ENCODE assay signal across 9 cellular contexts in the genomic region with DNA sequence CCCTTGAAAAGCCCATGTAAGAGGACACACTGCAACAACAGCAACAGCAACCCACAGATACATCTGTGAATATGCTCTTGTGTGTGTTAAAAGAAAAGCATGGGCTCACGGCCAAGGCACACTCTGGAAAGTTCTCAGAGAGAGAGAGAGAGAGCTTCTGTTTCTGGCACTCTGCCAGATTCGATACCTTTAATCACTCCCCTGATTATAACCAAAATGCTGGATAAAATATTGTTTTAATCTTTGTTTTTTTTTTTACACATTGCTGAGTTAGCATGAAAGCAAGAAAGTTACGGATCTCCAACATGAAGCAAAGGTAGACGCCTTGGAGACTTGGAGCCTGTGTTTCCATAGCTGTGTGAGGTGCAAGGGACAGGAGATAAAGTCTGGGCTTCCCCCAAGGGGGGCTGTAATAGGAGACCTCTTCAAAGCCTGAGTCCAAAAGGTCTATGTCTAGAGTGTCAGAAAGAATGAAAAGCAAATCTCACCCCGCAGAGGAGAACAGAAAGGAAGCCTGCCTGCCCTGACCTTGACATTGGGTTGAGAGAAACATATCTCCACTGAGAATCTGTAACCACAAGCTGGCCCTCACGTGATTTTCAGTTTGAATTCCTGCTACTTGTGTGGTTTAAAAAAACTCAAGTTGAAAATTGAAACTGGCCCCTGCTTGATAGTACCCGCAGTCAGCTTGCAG. TPM values are rescaled to one million over a fixed set of nuclear protein-coding genes. Genes with fewer than 3 reads are reported as not detected.
DNase-seq lines count a peak whose midpoint lies in the region; ATAC-seq and TF ChIP-seq lines count a peak whose summit lies in the region.
"Had no signal": no experiment of that assay in that cellular context is flagged by ENCODE, and none has a peak within 500 bp of the region (broad histone marks: within the 10 kb centered on the region; RNA-seq: fewer than 3 reads in every experiment).

No MANE protein-coding gene starts in this region.

- H3K4me3 ChIP-seq in LNCaP clone FGC (ENCODE audit: low read depth, low read length): no peak overlapping the region
- no peak overlapping the region for H3K4me3 ChIP-seq in stomach

- peak overlapping the region; percentile 2 for H3K27ac Mint-ChIP-seq in central memory CD8-positive, alpha-beta T cell (ENCODE audit: low read depth)

- H3K9me3 Mint-ChIP-seq in central memory CD8-positive, alpha-beta T cell: peaks cover 11% of the 10 kb centered on the region

- ATAC-seq in central memory CD8-positive, alpha-beta T cell (replicated peaks; ENCODE audit: extremely low read depth, poor library complexity, severe bottlenecking): no peak
- no peak for ATAC-seq in GM21619 (IDR thresholded peaks at IDR 0.05; ENCODE audit: unreplicated experiment)
- ATAC-seq in left cardiac atrium: no peak

- no peaks in the 10 kb centered on the region for H3K27me3 ChIP-seq in stomach

- intact Hi-C loops in stomach (cut with DNase I; ENCODE audit: low total_unique reads) (no loop called here), left cardiac atrium (cut with DNase I) (no loop called here)

- H3K4me3 Mint-ChIP-seq in central memory CD8-positive, alpha-beta T cell: peak overlapping the region; percentile 40

- WGBS in stomach, 5 donors: 10 to 23% (median 15%) methylated on average over 7 of the region's 7 CpGs

- TF ChIP-seq EP300 in stomach (IDR thresholded peaks at IDR 0.05): no peak

- no peak for TF ChIP-seq POLR2A in stomach (IDR thresholded peaks at IDR 0.05)

- TF ChIP-seq CTCF in LNCaP clone FGC (IDR thresholded peaks at IDR 0.05; ENCODE audit: control insufficient read depth, extremely low read depth, insufficient read depth): no peak
- TF ChIP-seq CTCF in stomach (IDR thresholded peaks at IDR 0.05): no peak

- DNase-seq in NCI-H748 (lab: John Stamatoyannopoulos, UW; ENCODE audit: unreplicated experiment) (peak; percentile 6), NCI-H748 treated with DMSO at 0.1 percent for 48 hours (lab: John Stamatoyannopoulos, UW) (no peak), LNCaP clone FGC (ENCODE audit: low read depth) (peak; percentile 22), stomach (peak; percentile 65), left cardiac atrium (no peak), SIG-M5 treated with dmso at 0.1 percent for 504 hours (lab: John Stamatoyannopoulos, UW; ENCODE audit: unreplicated experiment) (no peak)
- no peak for DNase-seq in central memory CD8-positive, alpha-beta T cell (ENCODE audit: low spot score in 2 of 2)
- DNase-seq: stimulated activated CD4-positive, alpha-beta T cell treated with anti-CD3 and anti-CD28 coated beads, Interleukin-15, amount 100 ng/mL, for 24 hours had no signal

- peaks cover 5% of the 10 kb centered on the region for H3K36me3 Mint-ChIP-seq in central memory CD8-positive, alpha-beta T cell (ENCODE audit: insufficient read depth)

- H3K27ac ChIP-seq in stomach: peak overlapping the region; percentile 15 to 73 (median 38)

- no peaks in the 10 kb centered on the region for H3K36me3 ChIP-seq in stomach

- peaks cover 86% of the 10 kb centered on the region for H3K27me3 Mint-ChIP-seq in central memory CD8-positive, alpha-beta T cell

- H3K4me1 ChIP-seq in stomach: peaks cover 12 to 28% (median 23%) of the 10 kb centered on the region in 4 donors

- peaks cover 3 to 9% (median 6%) of the 10 kb centered on the region in 4 donors for H3K9me3 ChIP-seq in stomach

- peaks cover 33% of the 10 kb centered on the region for H3K4me1 Mint-ChIP-seq in central memory CD8-positive, alpha-beta T cell

RNA-seq across cellular contexts. Expression of a gene that starts 33.7 kb away (rescaled TPM):
- total RNA-seq in stomach (1 to 10 TPM in 1 of 5 donors, not detected in 4; 1.5 TPM), left cardiac atrium (under 1 TPM in 1 of 2 donors, not detected in 1; 0.12 TPM)
- under 1 TPM; 0.19 to 0.61 (median 0.33) TPM for polyA plus RNA-seq in stomach

RNA-seq across cellular contexts. Expression of a gene that starts 35.0 kb away (rescaled TPM):
- total RNA-seq in stomach: 1 to 10 TPM; 1.2 to 8.0 (median 2.3) TPM
- polyA plus RNA-seq in stomach: 1 to 10 TPM in 1 of 3 donors, under 1 TPM in 2; 0.31 to 3.0 (median 0.62) TPM
- total RNA-seq in left cardiac atrium: 1 to 10 TPM in 1 of 2 donors, under 1 TPM in 1; 0.97 to 3.3 TPM

Comparison
In these comparisons a context has a peak if more than half of its experiments do, and no peak if none do; other contexts are left out.
1. DNase-seq: peak in NCI-H748 (single experiment), LNCaP clone FGC (single experiment) and stomach (single experiment); none in NCI-H748 treated with DMSO at 0.1 percent for 48 hours (single experiment), central memory CD8-positive, alpha-beta T cell (0 of 2), left cardiac atrium (single experiment) and SIG-M5 treated with dmso at 0.1 percent for 504 hours (single experiment).